In genomic region chr1:220272841-220273090, GRCh38 we compare ENCODE assay signal across 8 cellular contexts. TPM values are rescaled to one million over a fixed set of nuclear protein-coding genes. Genes with fewer than 3 reads are reported as not detected.
DNase-seq lines count a peak whose midpoint lies in the region; ATAC-seq and TF ChIP-seq lines count a peak whose summit lies in the region.

No MANE protein-coding gene starts in this region.

- peaks cover 31% of the 10 kb centered on the region for H3K4me1 ChIP-seq in CD4-positive, CD25-positive, alpha-beta regulatory T cell (ENCODE audit: control insufficient read depth, insufficient read depth, low read length, poor library complexity, severe bottlenecking)
- no peaks in the 10 kb centered on the region for H3K4me1 ChIP-seq in parathyroid adenoma

- H3K9me3 ChIP-seq in CD4-positive, CD25-positive, alpha-beta regulatory T cell (ENCODE audit: control insufficient read depth in 2 of 2, low read length in 2 of 2) = no peaks in the 10 kb centered on the region
- H3K9me3 ChIP-seq in parathyroid adenoma (ENCODE audit: control insufficient read depth, low read length) = no peaks in the 10 kb centered on the region

- H3K27me3 Mint-ChIP-seq in CD4-positive, CD25-positive, alpha-beta regulatory T cell = peaks cover 13% of the 10 kb centered on the region
- H3K27me3 Mint-ChIP-seq in nephron progenitor cell (ENCODE audit: low read depth, poor library complexity) = peaks cover 9% of the 10 kb centered on the region
- peaks cover 9% of the 10 kb centered on the region for H3K27me3 Mint-ChIP-seq in activated CD8-positive, alpha-beta T cell treated with anti-CD3 and anti-CD28 coated beads, Interleukin-2, amount 10 ng/mL, durations not matched to agents 7 days and 5 days (ENCODE audit: low read depth)

- TF ChIP-seq CTCF in parathyroid adenoma (IDR thresholded peaks at IDR 0.05) (no peak), nephron progenitor cell (IDR thresholded peaks at IDR 0.05) (no peak)

- peaks cover 6% of the 10 kb centered on the region for H3K79me2 ChIP-seq in parathyroid adenoma

- H3K9me3 Mint-ChIP-seq in CD4-positive, CD25-positive, alpha-beta regulatory T cell = peaks cover 0 to 1% (median 0%) of the 10 kb centered on the region in 7 donors
- peaks cover 9% of the 10 kb centered on the region for H3K9me3 Mint-ChIP-seq in nephron progenitor cell
- H3K9me3 Mint-ChIP-seq in activated CD8-positive, alpha-beta T cell treated with anti-CD3 and anti-CD28 coated beads, Interleukin-2, amount 10 ng/mL, durations not matched to agents 7 days and 5 days (ENCODE audit: insufficient read depth) = no peaks in the 10 kb centered on the region

- H3K36me3 ChIP-seq in CD4-positive, CD25-positive, alpha-beta regulatory T cell (ENCODE audit: control insufficient read depth, insufficient read depth, low read length) = peaks cover 8% of the 10 kb centered on the region
- no peaks in the 10 kb centered on the region for H3K36me3 ChIP-seq in parathyroid adenoma (ENCODE audit: control insufficient read depth, insufficient read depth, low read length)

- POLR2A ChIA-PET in activated CD8-positive, alpha-beta T cell treated with anti-CD3 and anti-CD28 coated beads, Interleukin-2, amount 10 ng/mL, durations not matched to agents 7 days and 5 days (lab: Charles Lee) = interaction anchor here (0.7 to 1.3 kb wide), 3 partner anchors 18 to 179 kb away, joined by 3 to 4 read pairs (median 4); partner anchors contain the start of gene IARS2

- H3K36me3 Mint-ChIP-seq in CD4-positive, CD25-positive, alpha-beta regulatory T cell = peaks cover 8% of the 10 kb centered on the region
- H3K36me3 Mint-ChIP-seq in nephron progenitor cell (ENCODE audit: low read depth) = no peaks in the 10 kb centered on the region
- H3K36me3 Mint-ChIP-seq in activated CD8-positive, alpha-beta T cell treated with anti-CD3 and anti-CD28 coated beads, Interleukin-2, amount 10 ng/mL, durations not matched to agents 7 days and 5 days (ENCODE audit: low read depth) = peaks cover 13% of the 10 kb centered on the region

- H3K9ac ChIP-seq in parathyroid adenoma = no peak overlapping the region

- DNase-seq in CD4-positive, CD25-positive, alpha-beta regulatory T cell = no peak
- DNase-seq in NCI-H146 treated with DMSO at 0.1 percent for 48 hours (lab: John Stamatoyannopoulos, UW; ENCODE audit: unreplicated experiment) (peak; percentile 58), epithelial cell of prostate (ENCODE audit: low read depth, low spot score) (no peak), nephron progenitor cell (no peak), MV-4-11 (lab: John Stamatoyannopoulos, UW) (no peak)
- DNase-seq in activated CD8-positive, alpha-beta T cell treated with anti-CD3 and anti-CD28 coated beads, Interleukin-2, amount 10 ng/mL, durations not matched to agents 7 days and 5 days = no peak

- peak overlapping the region; percentile 64 for H2AFZ ChIP-seq in parathyroid adenoma

- peak overlapping the region in 1 of 3 donors; percentile 17 for H3K27ac Mint-ChIP-seq in CD4-positive, CD25-positive, alpha-beta regulatory T cell
- no peak overlapping the region for H3K27ac Mint-ChIP-seq in nephron progenitor cell
- no peak overlapping the region for H3K27ac Mint-ChIP-seq in activated CD8-positive, alpha-beta T cell treated with anti-CD3 and anti-CD28 coated beads, Interleukin-2, amount 10 ng/mL, durations not matched to agents 7 days and 5 days

- no peak overlapping the region for H3K4me3 Mint-ChIP-seq in CD4-positive, CD25-positive, alpha-beta regulatory T cell
- no peak overlapping the region for H3K4me3 Mint-ChIP-seq in nephron progenitor cell
- H3K4me3 Mint-ChIP-seq in activated CD8-positive, alpha-beta T cell treated with anti-CD3 and anti-CD28 coated beads, Interleukin-2, amount 10 ng/mL, durations not matched to agents 7 days and 5 days = no peak overlapping the region

- CTCF ChIA-PET in activated CD8-positive, alpha-beta T cell treated with anti-CD3 and anti-CD28 coated beads, Interleukin-2, amount 10 ng/mL, durations not matched to agents 7 days and 5 days (lab: Charles Lee) = no interaction called here

- H3K4me1 Mint-ChIP-seq in CD4-positive, CD25-positive, alpha-beta regulatory T cell = peaks cover 6 to 11% (median 10%) of the 10 kb centered on the region in 4 donors
- peaks cover 10% of the 10 kb centered on the region for H3K4me1 Mint-ChIP-seq in nephron progenitor cell
- peaks cover 16% of the 10 kb centered on the region for H3K4me1 Mint-ChIP-seq in activated CD8-positive, alpha-beta T cell treated with anti-CD3 and anti-CD28 coated beads, Interleukin-2, amount 10 ng/mL, durations not matched to agents 7 days and 5 days (ENCODE audit: low read depth)

- peak overlapping the region; percentile 95 for H3K4me3 ChIP-seq in CD4-positive, CD25-positive, alpha-beta regulatory T cell (ENCODE audit: low read depth, low read length)
- H3K4me3 ChIP-seq in parathyroid adenoma (ENCODE audit: low read depth, low read length) = peak overlapping the region; percentile 89

- no peak for ATAC-seq in CD4-positive, CD25-positive, alpha-beta regulatory T cell (ENCODE audit: low read depth in 2 of 2)
- ATAC-seq in HG03108 (IDR thresholded peaks at IDR 0.05; ENCODE audit: unreplicated experiment) = no peak
- no peak for ATAC-seq in activated CD8-positive, alpha-beta T cell treated with anti-CD3 and anti-CD28 coated beads, Interleukin-2, amount 10 ng/mL, durations not matched to agents 7 days and 5 days

- H3K27ac ChIP-seq in CD4-positive, CD25-positive, alpha-beta regulatory T cell (ENCODE audit: insufficient read depth, low read length, poor library complexity, severe bottlenecking) = peak overlapping the region; percentile 86
- peak overlapping the region; percentile 72 for H3K27ac ChIP-seq in epithelial cell of prostate
- peak overlapping the region; percentile 72 for H3K27ac ChIP-seq in parathyroid adenoma

- peak overlapping the region; percentile 68 for H3K4me2 ChIP-seq in parathyroid adenoma (ENCODE audit: low read length)

- H3K27me3 ChIP-seq in CD4-positive, CD25-positive, alpha-beta regulatory T cell (ENCODE audit: control insufficient read depth, insufficient read depth, low read length) = no peaks in the 10 kb centered on the region
- H3K27me3 ChIP-seq in parathyroid adenoma (ENCODE audit: control insufficient read depth, insufficient read depth, low read length) = no peaks in the 10 kb centered on the region

RNA-seq across cellular contexts. Expression of gene RAB3GAP2, which starts 0.5 kb away (rescaled TPM):
- total RNA-seq in CD4-positive, CD25-positive, alpha-beta regulatory T cell = 48.0 TPM
- 10 to 100 TPM; 13.7 to 23.2 (median 19.8) TPM for polyA plus RNA-seq in CD4-positive, CD25-positive, alpha-beta regulatory T cell
- total RNA-seq in activated CD8-positive, alpha-beta T cell treated with anti-CD3 and anti-CD28 coated beads, Interleukin-2, amount 10 ng/mL, durations not matched to agents 7 days and 5 days = 10 to 100 TPM; 46.1 to 52.3 TPM
